ENCODE assay signal across 8 cellular contexts in genomic region chr5:127785098-127785927, GRCh38.
A peak's percentile ranks its signal among the peaks of the same experiment; 100 is the strongest.
DNase-seq lines count a peak whose midpoint lies in the region; ATAC-seq, FAIRE-seq and TF ChIP-seq lines count a peak whose summit lies in the region.

No MANE protein-coding gene starts in this region.

- H3K36me3 ChIP-seq in endothelial cell of umbilical vein (ENCODE audit: control insufficient read depth in 2 of 2, extremely low read depth in 1 of 2, insufficient read depth in 2 of 2, low read length in 2 of 2): no peaks in the 10 kb centered on the region
- no peaks in the 10 kb centered on the region for H3K36me3 ChIP-seq in colonic mucosa

- H4K20me1 ChIP-seq in endothelial cell of umbilical vein (replicated peaks; ENCODE audit: control insufficient read depth, extremely low read depth, insufficient read depth, low read length): no peaks in the 10 kb centered on the region

- no peak overlapping the region for H3K27ac Mint-ChIP-seq in endothelial cell (ENCODE audit: unreplicated experiment)

- H3K4me3 Mint-ChIP-seq in endothelial cell (ENCODE audit: unreplicated experiment): no peak overlapping the region

- peak; percentile 32 for DNase-seq in AG09319 (ENCODE audit: extremely low read depth, low read depth)
- peak; percentile 82 for DNase-seq in HT1080 (ENCODE audit: low read depth)
- no peak for DNase-seq in endothelial cell of umbilical vein (ENCODE audit: low read depth, low spot score)
- no peak for DNase-seq in SKM-1 (lab: John Stamatoyannopoulos, UW; ENCODE audit: unreplicated experiment)
- DNase-seq in endothelial cell (ENCODE audit: low spot score): no peak
- DNase-seq in colonic mucosa: no peak
- no peak for DNase-seq in stimulated activated CD4-positive, alpha-beta T cell treated with anti-CD3 and anti-CD28 coated beads, Interleukin-4, amount 100 ng/mL, for 4 hours

- peak; percentile 62 for ATAC-seq in GM19395 (IDR thresholded peaks at IDR 0.05; ENCODE audit: unreplicated experiment)

- no TSS peak for BruUV-seq in endothelial cell of umbilical vein (replicated peaks; lab: Mats Ljungman, UMichigan)

- H3K9ac ChIP-seq in endothelial cell of umbilical vein (replicated peaks; ENCODE audit: extremely low read depth, insufficient read depth, low read length) (no peak overlapping the region), colonic mucosa (ENCODE audit: low read depth in 2 of 2, low read length in 2 of 2) (no peak overlapping the region)

- H3K27me3 Mint-ChIP-seq in endothelial cell (ENCODE audit: unreplicated experiment): no peaks in the 10 kb centered on the region

- H3K79me2 ChIP-seq in endothelial cell of umbilical vein (ENCODE audit: control insufficient read depth, insufficient read depth, low read length): no peaks in the 10 kb centered on the region

- POLR2A ChIA-PET in endothelial cell of umbilical vein (lab: Charles Lee): interaction anchor here (1.2 kb wide), 1 partner anchor 17 kb away, joined by 3 read pairs; no protein-coding TSS in a partner anchor

- no peaks in the 10 kb centered on the region for H3K36me3 Mint-ChIP-seq in endothelial cell (ENCODE audit: low read depth, unreplicated experiment)

- TF ChIP-seq POLR2A in endothelial cell of umbilical vein (IDR thresholded peaks at IDR 0.05; ENCODE audit: low read depth, low read length): no peak

- H3K27me3 ChIP-seq in endothelial cell of umbilical vein (ENCODE audit: control insufficient read depth in 2 of 2, insufficient read depth in 2 of 2, low read length in 2 of 2): no peaks in the 10 kb centered on the region
- H3K27me3 ChIP-seq in colonic mucosa: no peaks in the 10 kb centered on the region

- no peaks in the 10 kb centered on the region for H3K4me1 Mint-ChIP-seq in endothelial cell (ENCODE audit: unreplicated experiment)

- no peak overlapping the region for H2AFZ ChIP-seq in endothelial cell of umbilical vein (ENCODE audit: low read depth, low read length)

- no peaks in the 10 kb centered on the region for H3K4me1 ChIP-seq in endothelial cell of umbilical vein (ENCODE audit: control insufficient read depth, extremely low read depth, insufficient read depth, low read length)
- H3K4me1 ChIP-seq in colonic mucosa: no peaks in the 10 kb centered on the region

- dilution Hi-C loops in endothelial cell of umbilical vein (cut with MboI; ENCODE audit: extremely low pct_ligation_motif_present, low sequenced_read_pairs): no loop called here

- H3K9me1 ChIP-seq in endothelial cell of umbilical vein (replicated peaks; ENCODE audit: control insufficient read depth, extremely low read depth, insufficient read depth, low read length): no peaks in the 10 kb centered on the region

- CTCF ChIA-PET in endothelial cell of umbilical vein (lab: Charles Lee): no interaction called here

- no peak overlapping the region for H3K27ac ChIP-seq in endothelial cell of umbilical vein (ENCODE audit: insufficient read depth, low read depth, low read length)
- no peak overlapping the region for H3K27ac ChIP-seq in colonic mucosa

- H3K4me3 ChIP-seq in endothelial cell of umbilical vein (replicated peaks in 1 of 3; ENCODE audit: insufficient read depth in 1 of 3, low read depth in 1 of 3, low read length in 3 of 3) (no peak overlapping the region), colonic mucosa (no peak overlapping the region)

- intact Hi-C loops in endothelial cell of umbilical vein (cut with micrococcal nuclease): no loop called here
- intact Hi-C loops in colonic mucosa (cut with DNase I): no loop called here

- TF ChIP-seq CTCF in AG09319 (IDR thresholded peaks at IDR 0.05; ENCODE audit: low read depth, low read length) (no peak), endothelial cell of umbilical vein (IDR thresholded peaks at IDR 0.05; ENCODE audit: extremely low read depth in 1 of 2, insufficient read depth in 1 of 2, low read depth in 1 of 2, low read length in 2 of 2) (no peak), endothelial cell (IDR thresholded peaks at IDR 0.05; ENCODE audit: unreplicated experiment) (no peak), colonic mucosa (IDR thresholded peaks at IDR 0.05) (no peak)

- no peak for FAIRE-seq in endothelial cell of umbilical vein (lab: Jason Lieb, UNC)

- H3K9me3 ChIP-seq in endothelial cell of umbilical vein (replicated peaks; ENCODE audit: control insufficient read depth, insufficient read depth, low read length) (no peaks in the 10 kb centered on the region), colonic mucosa (no peaks in the 10 kb centered on the region)

- no peak overlapping the region for H3K4me2 ChIP-seq in endothelial cell of umbilical vein (ENCODE audit: insufficient read depth, low read length)

- no peaks in the 10 kb centered on the region for H3K9me3 Mint-ChIP-seq in endothelial cell (ENCODE audit: unreplicated experiment)

TF ChIP-seq in endothelial cell of umbilical vein, 7 proteins besides CTCF, POLR2A, EP300 and RAD21:
- TF ChIP-seq MAX (IDR thresholded peaks at IDR 0.05; ENCODE audit: insufficient read depth, insufficient read length) (no peak), MYC (IDR thresholded peaks at IDR 0.05; ENCODE audit: low read depth, low read length) (no peak), JUN (IDR thresholded peaks at IDR 0.05; ENCODE audit: borderline replicate concordance, insufficient read depth, insufficient read length, low read depth) (peak; percentile 43), FOS (IDR thresholded peaks at IDR 0.05; ENCODE audit: borderline replicate concordance, insufficient read depth, low read length) (peak; percentile 52)

Comparison
In these comparisons a context has a peak if more than half of its experiments do, and no peak if none do; other contexts are left out.
1. DNase-seq: peak in AG09319 (single experiment) and HT1080 (single experiment); none in endothelial cell of umbilical vein (single experiment), SKM-1 (single experiment), endothelial cell (single experiment), colonic mucosa (single experiment) and stimulated activated CD4-positive, alpha-beta T cell treated with anti-CD3 and anti-CD28 coated beads, Interleukin-4, amount 100 ng/mL, for 4 hours (0 of 2).